ENCODE assay signal across 8 cellular contexts in the genomic region with DNA sequence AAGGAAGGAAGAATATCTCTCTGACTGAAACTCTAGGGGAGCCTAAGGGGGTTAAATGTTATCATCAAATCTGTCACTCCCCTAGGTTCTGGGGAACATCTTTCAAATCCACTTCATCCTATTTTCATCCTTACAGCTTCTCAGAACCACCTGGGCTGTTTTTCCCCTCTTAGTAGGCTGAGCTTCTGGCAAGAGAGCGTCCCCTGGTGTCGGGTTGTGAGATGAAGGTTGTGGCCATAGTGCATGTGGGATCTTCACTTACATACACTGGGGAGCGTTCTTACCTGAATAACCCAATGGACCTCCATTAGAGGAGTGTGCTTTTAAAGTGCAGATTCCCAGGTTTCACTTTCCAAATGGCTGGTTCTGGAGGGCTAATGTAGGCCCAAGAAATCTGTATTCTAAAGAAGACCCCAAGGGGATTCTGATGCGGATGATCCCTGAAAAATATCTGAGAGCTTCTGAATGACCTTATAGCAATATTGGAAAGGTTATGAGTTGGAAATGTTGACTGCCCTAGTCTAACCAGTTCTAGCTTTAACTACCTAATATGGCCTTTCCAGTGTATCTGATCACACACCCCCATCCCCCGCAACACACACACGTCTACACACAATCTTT.
A peak's percentile ranks its signal among the peaks of the same experiment; 100 is the strongest.
DNase-seq lines count a peak whose midpoint lies in the region; ATAC-seq and TF ChIP-seq lines count a peak whose summit lies in the region.

No MANE protein-coding gene starts in this region.

- no peak for ATAC-seq in activated naive CD8-positive, alpha-beta T cell treated with anti-CD3 and anti-CD28 coated beads, Interleukin-2, amount 10 ng/mL, durations not matched to agents 7 days and 5 days (ENCODE audit: low read depth)
- peak in 1 of 2 donors; percentile 37 for ATAC-seq in lower lobe of right lung
- ATAC-seq in stimulated activated naive CD8-positive, alpha-beta T cell treated with anti-CD3 and anti-CD28 coated beads, Interleukin-15, amount 100 ng/mL, for 72 hours = peak; percentile 50

- H3K27ac Mint-ChIP-seq in activated naive CD8-positive, alpha-beta T cell treated with anti-CD3 and anti-CD28 coated beads, Interleukin-2, amount 10 ng/mL, durations not matched to agents 7 days and 5 days = no peak overlapping the region
- no peak overlapping the region for H3K27ac Mint-ChIP-seq in stimulated activated naive CD8-positive, alpha-beta T cell treated with anti-CD3 and anti-CD28 coated beads, Interleukin-15, amount 100 ng/mL, for 72 hours

- H3K27ac ChIP-seq in SJCRH30 (no peak overlapping the region), lower lobe of right lung (no peak overlapping the region), suprapubic skin (no peak overlapping the region)

- H3K9me3 ChIP-seq in SJCRH30 (replicated peaks) (no peaks in the 10 kb centered on the region), lower lobe of right lung (no peaks in the 10 kb centered on the region), suprapubic skin (no peaks in the 10 kb centered on the region)

- H3K27me3 Mint-ChIP-seq in activated naive CD8-positive, alpha-beta T cell treated with anti-CD3 and anti-CD28 coated beads, Interleukin-2, amount 10 ng/mL, durations not matched to agents 7 days and 5 days = no peaks in the 10 kb centered on the region
- H3K27me3 Mint-ChIP-seq in stimulated activated naive CD8-positive, alpha-beta T cell treated with anti-CD3 and anti-CD28 coated beads, Interleukin-15, amount 100 ng/mL, for 72 hours = peaks cover 7% of the 10 kb centered on the region

- H3K36me3 ChIP-seq in SJCRH30 (no peaks in the 10 kb centered on the region), lower lobe of right lung (no peaks in the 10 kb centered on the region), suprapubic skin (no peaks in the 10 kb centered on the region)

- no peaks in the 10 kb centered on the region for H3K36me3 Mint-ChIP-seq in activated naive CD8-positive, alpha-beta T cell treated with anti-CD3 and anti-CD28 coated beads, Interleukin-2, amount 10 ng/mL, durations not matched to agents 7 days and 5 days

- H3K4me3 ChIP-seq in SJCRH30 = no peak overlapping the region
- no peak overlapping the region for H3K4me3 ChIP-seq in lower lobe of right lung
- no peak overlapping the region for H3K4me3 ChIP-seq in suprapubic skin

- TF ChIP-seq EP300 in suprapubic skin (IDR thresholded peaks at IDR 0.05) = no peak

- no peak overlapping the region for H3K4me3 Mint-ChIP-seq in activated naive CD8-positive, alpha-beta T cell treated with anti-CD3 and anti-CD28 coated beads, Interleukin-2, amount 10 ng/mL, durations not matched to agents 7 days and 5 days
- H3K4me3 Mint-ChIP-seq in stimulated activated naive CD8-positive, alpha-beta T cell treated with anti-CD3 and anti-CD28 coated beads, Interleukin-15, amount 100 ng/mL, for 72 hours = no peak overlapping the region

- H3K27me3 ChIP-seq in SJCRH30 = no peaks in the 10 kb centered on the region
- no peaks in the 10 kb centered on the region for H3K27me3 ChIP-seq in lower lobe of right lung (ENCODE audit: low read depth)
- no peaks in the 10 kb centered on the region for H3K27me3 ChIP-seq in suprapubic skin

- peaks cover 1% of the 10 kb centered on the region for H3K9me3 Mint-ChIP-seq in activated naive CD8-positive, alpha-beta T cell treated with anti-CD3 and anti-CD28 coated beads, Interleukin-2, amount 10 ng/mL, durations not matched to agents 7 days and 5 days
- H3K9me3 Mint-ChIP-seq in stimulated activated naive CD8-positive, alpha-beta T cell treated with anti-CD3 and anti-CD28 coated beads, Interleukin-15, amount 100 ng/mL, for 72 hours = peaks cover 0 to 3% of the 10 kb centered on the region in 2 donors

- DNase-seq in NCI-H2107 treated with DMSO at 0.1 percent for 48 hours (lab: John Stamatoyannopoulos, UW; ENCODE audit: unreplicated experiment) (peak; percentile 0), NCI-H2107 (lab: John Stamatoyannopoulos, UW) (no peak), SJCRH30 (peak; percentile 36 to 66), lower lobe of right lung (no peak), DMS79 (lab: John Stamatoyannopoulos, UW) (no peak), suprapubic skin (ENCODE audit: low spot score in 2 of 2) (no peak)
- peak; percentile 47 for DNase-seq in activated naive CD8-positive, alpha-beta T cell treated with anti-CD3 and anti-CD28 coated beads, Interleukin-2, amount 10 ng/mL, durations not matched to agents 7 days and 5 days
- DNase-seq in stimulated activated naive CD8-positive, alpha-beta T cell treated with anti-CD3 and anti-CD28 coated beads, Interleukin-15, amount 100 ng/mL, for 72 hours = peak; percentile 29 to 40

- intact Hi-C loops in lower lobe of right lung (cut with DNase I) = no loop called here

- TF ChIP-seq POLR2A in suprapubic skin (IDR thresholded peaks at IDR 0.05) = no peak

- TF ChIP-seq CTCF in lower lobe of right lung (IDR thresholded peaks at IDR 0.05) = peak; percentile 46
- peak in 1 of 2 donors; percentile 27 for TF ChIP-seq CTCF in suprapubic skin (IDR thresholded peaks at IDR 0.05)

- WGBS in suprapubic skin = 46% methylated on average over 6 of the region's 6 CpGs

- POLR2A ChIA-PET in activated naive CD8-positive, alpha-beta T cell treated with anti-CD3 and anti-CD28 coated beads, Interleukin-2, amount 10 ng/mL, durations not matched to agents 7 days and 5 days (lab: Charles Lee) = no interaction called here

- H3K4me1 Mint-ChIP-seq in activated naive CD8-positive, alpha-beta T cell treated with anti-CD3 and anti-CD28 coated beads, Interleukin-2, amount 10 ng/mL, durations not matched to agents 7 days and 5 days = no peaks in the 10 kb centered on the region
- H3K4me1 Mint-ChIP-seq in stimulated activated naive CD8-positive, alpha-beta T cell treated with anti-CD3 and anti-CD28 coated beads, Interleukin-15, amount 100 ng/mL, for 72 hours = peaks cover 6% of the 10 kb centered on the region

- H3K4me1 ChIP-seq in SJCRH30 = no peaks in the 10 kb centered on the region
- no peaks in the 10 kb centered on the region for H3K4me1 ChIP-seq in lower lobe of right lung
- H3K4me1 ChIP-seq in suprapubic skin = no peaks in the 10 kb centered on the region

Comparison
In these comparisons a context has a peak if more than half of its experiments do, and no peak if none do; other contexts are left out.
1. DNase-seq: peak in NCI-H2107 treated with DMSO at 0.1 percent for 48 hours (single experiment), SJCRH30 (2 of 2), activated naive CD8-positive, alpha-beta T cell treated with anti-CD3 and anti-CD28 coated beads, Interleukin-2, amount 10 ng/mL, durations not matched to agents 7 days and 5 days (single experiment) and stimulated activated naive CD8-positive, alpha-beta T cell treated with anti-CD3 and anti-CD28 coated beads, Interleukin-15, amount 100 ng/mL, for 72 hours (2 of 2); none in NCI-H2107 (single experiment), lower lobe of right lung (single experiment), DMS79 (single experiment) and suprapubic skin (0 of 2).